ENCODE assay signal across 9 cellular contexts in the genomic region with DNA sequence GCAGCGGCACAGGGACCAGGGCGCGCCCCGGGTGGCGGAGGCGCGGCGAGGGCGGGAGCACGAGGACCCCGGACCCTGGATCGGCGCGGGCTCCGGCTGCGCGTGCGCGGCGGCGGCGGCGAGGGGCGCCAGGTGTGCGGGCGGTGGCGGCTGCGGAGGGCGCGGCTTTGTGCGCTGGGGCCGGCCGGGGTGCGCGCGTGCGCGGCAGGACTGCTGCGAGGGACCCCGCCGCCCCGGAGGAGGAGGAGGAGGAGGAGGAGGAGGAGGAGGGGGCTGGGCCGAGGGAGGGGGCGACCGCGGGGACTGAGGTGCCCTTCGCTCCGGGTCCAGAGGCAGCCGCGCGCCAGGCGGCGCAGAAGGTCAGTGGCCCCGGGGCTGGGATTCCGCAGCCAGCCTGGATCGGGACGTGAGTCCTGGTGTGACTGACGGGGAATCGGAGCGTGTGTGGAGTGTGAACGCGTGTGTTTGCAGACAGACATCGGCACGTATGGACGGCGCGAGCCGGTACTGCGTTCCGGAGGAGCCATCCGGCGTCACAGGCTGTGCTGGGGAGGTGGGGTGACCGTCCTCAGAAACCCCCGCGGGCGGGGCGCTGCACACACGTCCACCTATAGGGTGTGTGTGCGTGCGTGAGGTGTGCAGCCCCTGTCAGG. TPM values are rescaled to one million over a fixed set of nuclear protein-coding genes. Genes with fewer than 3 reads are reported as not detected.
A peak's percentile ranks its signal among the peaks of the same experiment; 100 is the strongest.
DNase-seq lines count a peak whose midpoint lies in the region; ATAC-seq and TF ChIP-seq lines count a peak whose summit lies in the region.
"Had no signal": no experiment of that assay in that cellular context is flagged by ENCODE, and none has a peak within 500 bp of the region (broad histone marks: within the 10 kb centered on the region; RNA-seq: fewer than 3 reads in every experiment).

No MANE protein-coding gene starts in this region.

- H3K4me1 ChIP-seq in naive thymus-derived CD4-positive, alpha-beta T cell (ENCODE audit: control insufficient read depth in 2 of 2, insufficient read depth in 2 of 2, low read length in 2 of 2) = peaks cover 0 to 5% of the 10 kb centered on the region in 2 donors

- peak; percentile 54 for ATAC-seq in central memory CD8-positive, alpha-beta T cell (replicated peaks; ENCODE audit: extremely low read depth, poor library complexity, severe bottlenecking)
- peak; percentile 54 for ATAC-seq in naive thymus-derived CD4-positive, alpha-beta T cell

- peaks cover 0 to 4% of the 10 kb centered on the region in 2 donors for H3K27me3 ChIP-seq in naive thymus-derived CD4-positive, alpha-beta T cell (ENCODE audit: control insufficient read depth in 2 of 2, insufficient read depth in 2 of 2, low read length in 2 of 2)
- peaks cover 25% of the 10 kb centered on the region for H3K27me3 ChIP-seq in brain microvascular endothelial cell (replicated peaks)

- no peaks in the 10 kb centered on the region for H3K9me3 ChIP-seq in naive thymus-derived CD4-positive, alpha-beta T cell (ENCODE audit: control insufficient read depth in 2 of 3, low read length in 3 of 3)

- H3K9me3 Mint-ChIP-seq in Calu3 (ENCODE audit: low read depth, unreplicated experiment) = no peaks in the 10 kb centered on the region
- H3K9me3 Mint-ChIP-seq in central memory CD8-positive, alpha-beta T cell = no peaks in the 10 kb centered on the region
- H3K9me3 Mint-ChIP-seq in naive thymus-derived CD4-positive, alpha-beta T cell = no peaks in the 10 kb centered on the region

- H3K27ac Mint-ChIP-seq in Calu3 (ENCODE audit: unreplicated experiment) = no peak overlapping the region
- H3K27ac Mint-ChIP-seq in central memory CD8-positive, alpha-beta T cell (ENCODE audit: low read depth) = no peak overlapping the region
- H3K27ac Mint-ChIP-seq in naive thymus-derived CD4-positive, alpha-beta T cell = no peak overlapping the region

- no TSS peak for BruUV-seq in Calu3 (replicated peaks; lab: Mats Ljungman, UMichigan)

- peaks cover 82% of the 10 kb centered on the region for H3K27me3 Mint-ChIP-seq in Calu3 (ENCODE audit: unreplicated experiment)
- peaks cover 60% of the 10 kb centered on the region for H3K27me3 Mint-ChIP-seq in central memory CD8-positive, alpha-beta T cell
- peaks cover 33 to 59% (median 45%) of the 10 kb centered on the region in 5 donors for H3K27me3 Mint-ChIP-seq in naive thymus-derived CD4-positive, alpha-beta T cell

- in situ Hi-C loops in brain microvascular endothelial cell (cut with HindIII; ENCODE audit: low pct_ligation_motif_present, low sequenced_read_pairs) = no loop called here

- peaks cover 6% of the 10 kb centered on the region for H3K4me1 Mint-ChIP-seq in Calu3 (ENCODE audit: low read depth, unreplicated experiment)
- peaks cover 10% of the 10 kb centered on the region for H3K4me1 Mint-ChIP-seq in central memory CD8-positive, alpha-beta T cell
- H3K4me1 Mint-ChIP-seq in naive thymus-derived CD4-positive, alpha-beta T cell = peaks cover 4 to 12% (median 6%) of the 10 kb centered on the region in 7 donors

- TF ChIP-seq CTCF in Calu3 (IDR thresholded peaks at IDR 0.05; ENCODE audit: unreplicated experiment) = no peak
- no peak for TF ChIP-seq CTCF in brain microvascular endothelial cell (IDR thresholded peaks at IDR 0.05; ENCODE audit: low read depth, low read length, missing control alignments)

- peak; percentile 7 for DNase-seq in Calu3
- peak; percentile 24 for DNase-seq in NCI-H1694 (lab: John Stamatoyannopoulos, UW)
- DNase-seq in central memory CD8-positive, alpha-beta T cell (ENCODE audit: low spot score in 2 of 2) = no peak
- no peak for DNase-seq in naive thymus-derived CD4-positive, alpha-beta T cell
- no peak for DNase-seq in HPDE6-E6E7 (ENCODE audit: extremely low spot score)
- no peak for DNase-seq in brain microvascular endothelial cell
- no peak for DNase-seq in NOMO-1 (lab: John Stamatoyannopoulos, UW; ENCODE audit: unreplicated experiment in 2 of 2)
- DNase-seq in SIG-M5 (lab: John Stamatoyannopoulos, UW) = no peak

- peak overlapping the region; percentile 65 for H3K4me3 Mint-ChIP-seq in Calu3 (ENCODE audit: low read depth, unreplicated experiment)
- H3K4me3 Mint-ChIP-seq in central memory CD8-positive, alpha-beta T cell = peak overlapping the region; percentile 44
- H3K4me3 Mint-ChIP-seq in naive thymus-derived CD4-positive, alpha-beta T cell = peak overlapping the region in 9 of 10 donors; percentile 23 to 82 (median 71)

- CTCF ChIA-PET in Calu3 (lab: Charles Lee) = no interaction called here
- CTCF ChIA-PET in naive thymus-derived CD4-positive, alpha-beta T cell (lab: Charles Lee) = no interaction called here

- intact Hi-C loops in Calu3 (cut with micrococcal nuclease; ENCODE audit: unreplicated experiment) = no loop called here
- intact Hi-C loops in naive thymus-derived CD4-positive, alpha-beta T cell (cut with micrococcal nuclease) = no loop called here

- no peaks in the 10 kb centered on the region for H3K36me3 Mint-ChIP-seq in Calu3 (ENCODE audit: insufficient read depth, unreplicated experiment)
- peaks cover 3% of the 10 kb centered on the region for H3K36me3 Mint-ChIP-seq in central memory CD8-positive, alpha-beta T cell (ENCODE audit: insufficient read depth)
- no peaks in the 10 kb centered on the region for H3K36me3 Mint-ChIP-seq in naive thymus-derived CD4-positive, alpha-beta T cell

- H3K36me3 ChIP-seq in naive thymus-derived CD4-positive, alpha-beta T cell (ENCODE audit: control insufficient read depth in 2 of 3, insufficient read depth in 3 of 3, low read length in 3 of 3) = no peaks in the 10 kb centered on the region
- no peaks in the 10 kb centered on the region for H3K36me3 ChIP-seq in brain microvascular endothelial cell (replicated peaks)

- POLR2A ChIA-PET in naive thymus-derived CD4-positive, alpha-beta T cell (lab: Charles Lee) = no interaction called here

- H3K27ac ChIP-seq in naive thymus-derived CD4-positive, alpha-beta T cell (ENCODE audit: low read depth, low read length) = no peak overlapping the region
- no peak overlapping the region for H3K27ac ChIP-seq in brain microvascular endothelial cell

- H3K4me3 ChIP-seq in naive thymus-derived CD4-positive, alpha-beta T cell (ENCODE audit: low read length) = peak overlapping the region; percentile 30
- H3K4me3 ChIP-seq in brain microvascular endothelial cell (ENCODE audit: low read depth, low read length) = no peak overlapping the region

RNA-seq across cellular contexts. Expression of a gene that starts 19.5 kb away (rescaled TPM):
- total RNA-seq in Calu3 (2022) = 28.9 and 38.4 TPM in 2 replicates
- total RNA-seq in naive thymus-derived CD4-positive, alpha-beta T cell = 10 to 100 TPM in 3 of 5 experiments, 1 to 10 TPM in 1, under 1 TPM in 1; 0.54 to 95.6 (median 20.8) TPM
- polyA plus RNA-seq in naive thymus-derived CD4-positive, alpha-beta T cell = 1 to 10 TPM; 2.3 to 2.6 TPM

RNA-seq across cellular contexts. Expression of a gene that starts 27.3 kb away (rescaled TPM):
- 0.15 TPM in 1 of 2 replicates, not detected in the other for total RNA-seq in Calu3 (2022)
- under 1 TPM; 0.12 to 0.54 (median 0.22) TPM for total RNA-seq in naive thymus-derived CD4-positive, alpha-beta T cell
- not detected for polyA plus RNA-seq in naive thymus-derived CD4-positive, alpha-beta T cell
- total RNA-seq: dermis microvascular lymphatic vessel endothelial cell had no signal

Comparison
In these comparisons a context has a peak if more than half of its experiments do, and no peak if none do; other contexts are left out.
1. DNase-seq: peak in Calu3 (single experiment) and NCI-H1694 (single experiment); none in central memory CD8-positive, alpha-beta T cell (0 of 2), naive thymus-derived CD4-positive, alpha-beta T cell (0 of 9), HPDE6-E6E7 (single experiment), brain microvascular endothelial cell (single experiment), NOMO-1 (0 of 2) and SIG-M5 (single experiment).
2. Peak in every context shown above with its lines, with median percentiles within 50 percentile points of each other: H3K4me3 Mint-ChIP-seq.